Comparison of ENCODE assay signal across 1 cellular context in the genomic region with DNA sequence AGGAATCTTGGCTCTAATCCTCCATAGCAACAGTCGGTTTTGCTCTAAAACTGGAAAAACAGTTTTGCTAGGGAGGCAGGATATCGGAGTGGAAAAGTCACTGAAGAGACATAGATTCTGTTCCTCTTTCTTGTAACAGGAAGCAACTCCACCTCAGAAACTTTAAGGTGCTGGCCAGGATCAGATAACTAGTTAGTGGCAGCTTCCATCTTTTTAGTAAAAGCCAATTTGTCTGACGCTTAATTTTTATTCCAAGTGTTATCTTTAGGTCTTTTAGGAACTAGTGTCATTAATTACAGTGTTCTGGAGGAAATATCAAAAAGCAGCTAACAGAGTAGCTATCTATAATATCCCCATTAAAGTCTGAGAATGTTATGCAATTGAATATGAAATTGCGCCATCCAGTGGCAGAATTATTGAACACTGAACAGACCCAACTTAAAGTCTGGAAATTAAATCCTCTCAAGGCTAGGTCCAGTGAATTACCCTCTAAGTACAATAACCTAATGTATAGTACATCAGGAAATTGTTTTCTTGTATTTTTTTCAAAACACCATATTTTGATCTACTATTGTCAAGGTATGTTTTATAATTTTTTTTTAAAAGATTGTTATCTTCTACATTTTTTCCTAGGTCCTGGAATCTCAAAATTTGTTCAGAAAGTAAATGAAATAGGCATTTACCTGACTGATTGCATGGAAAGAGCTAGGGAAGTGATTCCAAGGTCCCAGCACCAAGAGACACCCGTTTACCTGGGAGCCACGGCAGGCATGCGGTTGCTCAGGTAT.
TF ChIP-seq lines count a peak whose summit lies in the region.

No MANE protein-coding gene starts in this region.

TF ChIP-seq in HepG2, 621 proteins besides CTCF, POLR2A, EP300 and RAD21 (continued from another document):
- TF ChIP-seq, protein P1, sequence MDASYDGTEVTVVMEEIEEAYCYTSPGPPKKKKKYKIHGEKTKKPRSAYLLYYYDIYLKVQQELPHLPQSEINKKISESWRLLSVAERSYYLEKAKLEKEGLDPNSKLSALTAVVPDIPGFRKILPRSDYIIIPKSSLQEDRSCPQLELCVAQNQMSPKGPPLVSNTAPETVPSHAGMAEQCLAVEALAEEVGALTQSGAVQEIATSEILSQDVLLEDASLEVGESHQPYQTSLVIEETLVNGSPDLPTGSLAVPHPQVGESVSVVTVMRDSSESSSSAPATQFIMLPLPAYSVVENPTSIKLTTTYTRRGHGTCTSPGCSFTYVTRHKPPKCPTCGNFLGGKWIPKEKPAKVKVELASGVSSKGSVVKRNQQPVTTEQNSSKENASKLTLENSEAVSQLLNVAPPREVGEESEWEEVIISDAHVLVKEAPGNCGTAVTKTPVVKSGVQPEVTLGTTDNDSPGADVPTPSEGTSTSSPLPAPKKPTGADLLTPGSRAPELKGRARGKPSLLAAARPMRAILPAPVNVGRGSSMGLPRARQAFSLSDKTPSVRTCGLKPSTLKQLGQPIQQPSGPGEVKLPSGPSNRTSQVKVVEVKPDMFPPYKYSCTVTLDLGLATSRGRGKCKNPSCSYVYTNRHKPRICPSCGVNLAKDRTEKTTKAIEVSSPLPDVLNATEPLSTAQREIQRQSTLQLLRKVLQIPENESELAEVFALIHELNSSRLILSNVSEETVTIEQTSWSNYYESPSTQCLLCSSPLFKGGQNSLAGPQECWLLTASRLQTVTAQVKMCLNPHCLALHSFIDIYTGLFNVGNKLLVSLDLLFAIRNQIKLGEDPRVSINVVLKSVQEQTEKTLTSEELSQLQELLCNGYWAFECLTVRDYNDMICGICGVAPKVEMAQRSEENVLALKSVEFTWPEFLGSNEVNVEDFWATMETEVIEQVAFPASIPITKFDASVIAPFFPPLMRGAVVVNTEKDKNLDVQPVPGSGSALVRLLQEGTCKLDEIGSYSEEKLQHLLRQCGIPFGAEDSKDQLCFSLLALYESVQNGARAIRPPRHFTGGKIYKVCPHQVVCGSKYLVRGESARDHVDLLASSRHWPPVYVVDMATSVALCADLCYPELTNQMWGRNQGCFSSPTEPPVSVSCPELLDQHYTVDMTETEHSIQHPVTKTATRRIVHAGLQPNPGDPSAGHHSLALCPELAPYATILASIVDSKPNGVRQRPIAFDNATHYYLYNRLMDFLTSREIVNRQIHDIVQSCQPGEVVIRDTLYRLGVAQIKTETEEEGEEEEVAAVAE (CRISPR knock-in tag; IDR thresholded peaks at IDR 0.05; ENCODE audit: borderline replicate concordance) = 0 out of 2 replicates have a peak, but pooled peaks have one; percentile 31
- no peak for TF ChIP-seq MYC (CRISPR knock-in tag; IDR thresholded peaks at IDR 0.05; ENCODE audit: borderline replicate concordance)
- no peak for TF ChIP-seq KDM2A (CRISPR knock-in tag; IDR thresholded peaks at IDR 0.05; ENCODE audit: borderline replicate concordance, low read depth)
- TF ChIP-seq, protein P2, sequence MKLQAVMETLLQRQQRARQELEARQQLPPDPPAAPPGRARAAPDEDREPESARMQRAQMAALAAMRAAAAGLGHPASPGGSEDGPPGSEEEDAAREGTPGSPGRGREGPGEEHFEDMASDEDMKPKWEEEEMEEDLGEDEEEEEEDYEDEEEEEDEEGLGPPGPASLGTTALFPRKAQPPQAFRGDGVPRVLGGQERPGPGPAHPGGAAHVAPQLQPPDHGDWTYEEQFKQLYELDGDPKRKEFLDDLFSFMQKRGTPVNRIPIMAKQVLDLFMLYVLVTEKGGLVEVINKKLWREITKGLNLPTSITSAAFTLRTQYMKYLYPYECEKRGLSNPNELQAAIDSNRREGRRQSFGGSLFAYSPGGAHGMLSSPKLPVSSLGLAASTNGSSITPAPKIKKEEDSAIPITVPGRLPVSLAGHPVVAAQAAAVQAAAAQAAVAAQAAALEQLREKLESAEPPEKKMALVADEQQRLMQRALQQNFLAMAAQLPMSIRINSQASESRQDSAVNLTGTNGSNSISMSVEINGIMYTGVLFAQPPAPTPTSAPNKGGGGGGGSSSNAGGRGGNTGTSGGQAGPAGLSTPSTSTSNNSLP (IDR thresholded peaks at IDR 0.05; ENCODE audit: low read depth, low read length) = peak; percentile 59; the same call in 1 of the 2 replicates
- TF ChIP-seq KLF16 (CRISPR knock-in tag; IDR thresholded peaks at IDR 0.05) = 0 out of 4 replicates have a peak, but pooled peaks of 1 of the 2 experiments have one; percentile 28
- TF ChIP-seq, protein P3, sequence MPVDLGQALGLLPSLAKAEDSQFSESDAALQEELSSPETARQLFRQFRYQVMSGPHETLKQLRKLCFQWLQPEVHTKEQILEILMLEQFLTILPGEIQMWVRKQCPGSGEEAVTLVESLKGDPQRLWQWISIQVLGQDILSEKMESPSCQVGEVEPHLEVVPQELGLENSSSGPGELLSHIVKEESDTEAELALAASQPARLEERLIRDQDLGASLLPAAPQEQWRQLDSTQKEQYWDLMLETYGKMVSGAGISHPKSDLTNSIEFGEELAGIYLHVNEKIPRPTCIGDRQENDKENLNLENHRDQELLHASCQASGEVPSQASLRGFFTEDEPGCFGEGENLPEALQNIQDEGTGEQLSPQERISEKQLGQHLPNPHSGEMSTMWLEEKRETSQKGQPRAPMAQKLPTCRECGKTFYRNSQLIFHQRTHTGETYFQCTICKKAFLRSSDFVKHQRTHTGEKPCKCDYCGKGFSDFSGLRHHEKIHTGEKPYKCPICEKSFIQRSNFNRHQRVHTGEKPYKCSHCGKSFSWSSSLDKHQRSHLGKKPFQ (CRISPR knock-in tag; IDR thresholded peaks at IDR 0.05; ENCODE audit: insufficient replicate concordance) = no peak
- TF ChIP-seq, protein P4, sequence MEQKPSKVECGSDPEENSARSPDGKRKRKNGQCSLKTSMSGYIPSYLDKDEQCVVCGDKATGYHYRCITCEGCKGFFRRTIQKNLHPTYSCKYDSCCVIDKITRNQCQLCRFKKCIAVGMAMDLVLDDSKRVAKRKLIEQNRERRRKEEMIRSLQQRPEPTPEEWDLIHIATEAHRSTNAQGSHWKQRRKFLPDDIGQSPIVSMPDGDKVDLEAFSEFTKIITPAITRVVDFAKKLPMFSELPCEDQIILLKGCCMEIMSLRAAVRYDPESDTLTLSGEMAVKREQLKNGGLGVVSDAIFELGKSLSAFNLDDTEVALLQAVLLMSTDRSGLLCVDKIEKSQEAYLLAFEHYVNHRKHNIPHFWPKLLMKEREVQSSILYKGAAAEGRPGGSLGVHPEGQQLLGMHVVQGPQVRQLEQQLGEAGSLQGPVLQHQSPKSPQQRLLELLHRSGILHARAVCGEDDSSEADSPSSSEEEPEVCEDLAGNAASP (CRISPR knock-in tag; IDR thresholded peaks at IDR 0.05; ENCODE audit: borderline replicate concordance) = peak; percentile 40; the same call in 1 of the 2 replicates
- TF ChIP-seq MIXL1 (CRISPR knock-in tag; IDR thresholded peaks at IDR 0.05) = 0 out of 2 replicates have a peak, but pooled peaks have one; percentile 20
- TF ChIP-seq SRSF1 (optimal IDR thresholded peaks at IDR 0.05; ENCODE audit: low read depth, low read length) = no peak
- TF ChIP-seq, protein P5, sequence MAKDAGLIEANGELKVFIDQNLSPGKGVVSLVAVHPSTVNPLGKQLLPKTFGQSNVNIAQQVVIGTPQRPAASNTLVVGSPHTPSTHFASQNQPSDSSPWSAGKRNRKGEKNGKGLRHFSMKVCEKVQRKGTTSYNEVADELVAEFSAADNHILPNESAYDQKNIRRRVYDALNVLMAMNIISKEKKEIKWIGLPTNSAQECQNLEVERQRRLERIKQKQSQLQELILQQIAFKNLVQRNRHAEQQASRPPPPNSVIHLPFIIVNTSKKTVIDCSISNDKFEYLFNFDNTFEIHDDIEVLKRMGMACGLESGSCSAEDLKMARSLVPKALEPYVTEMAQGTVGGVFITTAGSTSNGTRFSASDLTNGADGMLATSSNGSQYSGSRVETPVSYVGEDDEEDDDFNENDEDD (CRISPR knock-in tag; IDR thresholded peaks at IDR 0.05; ENCODE audit: borderline replicate concordance) = no peak
- TF ChIP-seq STAG1 (CRISPR knock-in tag; IDR thresholded peaks at IDR 0.05) = peak; percentile 77
- no peak for TF ChIP-seq ZNF614 (CRISPR knock-in tag; IDR thresholded peaks at IDR 0.05; ENCODE audit: borderline replicate concordance)
- no peak for TF ChIP-seq SUZ12 (IDR thresholded peaks at IDR 0.05; ENCODE audit: low read depth, low read length)
- TF ChIP-seq, protein P6, sequence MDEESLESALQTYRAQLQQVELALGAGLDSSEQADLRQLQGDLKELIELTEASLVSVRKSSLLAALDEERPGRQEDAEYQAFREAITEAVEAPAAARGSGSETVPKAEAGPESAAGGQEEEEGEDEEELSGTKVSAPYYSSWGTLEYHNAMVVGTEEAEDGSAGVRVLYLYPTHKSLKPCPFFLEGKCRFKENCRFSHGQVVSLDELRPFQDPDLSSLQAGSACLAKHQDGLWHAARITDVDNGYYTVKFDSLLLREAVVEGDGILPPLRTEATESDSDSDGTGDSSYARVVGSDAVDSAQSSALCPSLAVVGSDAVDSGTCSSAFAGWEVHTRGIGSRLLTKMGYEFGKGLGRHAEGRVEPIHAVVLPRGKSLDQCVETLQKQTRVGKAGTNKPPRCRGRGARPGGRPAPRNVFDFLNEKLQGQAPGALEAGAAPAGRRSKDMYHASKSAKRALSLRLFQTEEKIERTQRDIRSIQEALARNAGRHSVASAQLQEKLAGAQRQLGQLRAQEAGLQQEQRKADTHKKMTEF (CRISPR knock-in tag; IDR thresholded peaks at IDR 0.05) = 0 out of 2 replicates have a peak, but pooled peaks have one; percentile 44
- no peak for TF ChIP-seq ZBTB21 (CRISPR knock-in tag; IDR thresholded peaks at IDR 0.05)
- TF ChIP-seq RXRB (CRISPR knock-in tag; IDR thresholded peaks at IDR 0.05; ENCODE audit: borderline replicate concordance) = 0 out of 2 replicates have a peak, but pooled peaks have one; percentile 15
- no peak for TF ChIP-seq ARID2 (CRISPR knock-in tag; IDR thresholded peaks at IDR 0.05; ENCODE audit: borderline replicate concordance)
- TF ChIP-seq ZBTB1 (CRISPR knock-in tag; IDR thresholded peaks at IDR 0.05; ENCODE audit: borderline replicate concordance) = no peak
- no peak for TF ChIP-seq NFIC (IDR thresholded peaks at IDR 0.05; ENCODE audit: low read length)
- TF ChIP-seq CAMTA2 (CRISPR knock-in tag; IDR thresholded peaks at IDR 0.05; ENCODE audit: borderline replicate concordance) = no peak
- no peak for TF ChIP-seq TARDBP (CRISPR knock-in tag; IDR thresholded peaks at IDR 0.05)
- 0 out of 2 replicates have a peak, but pooled peaks have one; percentile 14 for TF ChIP-seq NCOA2 (CRISPR knock-in tag; IDR thresholded peaks at IDR 0.05)
- TF ChIP-seq, protein P7, sequence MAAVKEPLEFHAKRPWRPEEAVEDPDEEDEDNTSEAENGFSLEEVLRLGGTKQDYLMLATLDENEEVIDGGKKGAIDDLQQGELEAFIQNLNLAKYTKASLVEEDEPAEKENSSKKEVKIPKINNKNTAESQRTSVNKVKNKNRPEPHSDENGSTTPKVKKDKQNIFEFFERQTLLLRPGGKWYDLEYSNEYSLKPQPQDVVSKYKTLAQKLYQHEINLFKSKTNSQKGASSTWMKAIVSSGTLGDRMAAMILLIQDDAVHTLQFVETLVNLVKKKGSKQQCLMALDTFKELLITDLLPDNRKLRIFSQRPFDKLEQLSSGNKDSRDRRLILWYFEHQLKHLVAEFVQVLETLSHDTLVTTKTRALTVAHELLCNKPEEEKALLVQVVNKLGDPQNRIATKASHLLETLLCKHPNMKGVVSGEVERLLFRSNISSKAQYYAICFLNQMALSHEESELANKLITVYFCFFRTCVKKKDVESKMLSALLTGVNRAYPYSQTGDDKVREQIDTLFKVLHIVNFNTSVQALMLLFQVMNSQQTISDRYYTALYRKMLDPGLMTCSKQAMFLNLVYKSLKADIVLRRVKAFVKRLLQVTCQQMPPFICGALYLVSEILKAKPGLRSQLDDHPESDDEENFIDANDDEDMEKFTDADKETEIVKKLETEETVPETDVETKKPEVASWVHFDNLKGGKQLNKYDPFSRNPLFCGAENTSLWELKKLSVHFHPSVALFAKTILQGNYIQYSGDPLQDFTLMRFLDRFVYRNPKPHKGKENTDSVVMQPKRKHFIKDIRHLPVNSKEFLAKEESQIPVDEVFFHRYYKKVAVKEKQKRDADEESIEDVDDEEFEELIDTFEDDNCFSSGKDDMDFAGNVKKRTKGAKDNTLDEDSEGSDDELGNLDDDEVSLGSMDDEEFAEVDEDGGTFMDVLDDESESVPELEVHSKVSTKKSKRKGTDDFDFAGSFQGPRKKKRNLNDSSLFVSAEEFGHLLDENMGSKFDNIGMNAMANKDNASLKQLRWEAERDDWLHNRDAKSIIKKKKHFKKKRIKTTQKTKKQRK (IDR thresholded peaks at IDR 0.05; ENCODE audit: low read length) = no peak
- no peak for TF ChIP-seq ZNF33A (CRISPR knock-in tag; IDR thresholded peaks at IDR 0.05; ENCODE audit: borderline replicate concordance)
- no peak for TF ChIP-seq MTA3 (CRISPR knock-in tag; IDR thresholded peaks at IDR 0.05)
- peak; percentile 86 for TF ChIP-seq CEBPB (IDR thresholded peaks at IDR 0.05; ENCODE audit: borderline replicate concordance, low read depth, low read length)
- TF ChIP-seq, protein P8, sequence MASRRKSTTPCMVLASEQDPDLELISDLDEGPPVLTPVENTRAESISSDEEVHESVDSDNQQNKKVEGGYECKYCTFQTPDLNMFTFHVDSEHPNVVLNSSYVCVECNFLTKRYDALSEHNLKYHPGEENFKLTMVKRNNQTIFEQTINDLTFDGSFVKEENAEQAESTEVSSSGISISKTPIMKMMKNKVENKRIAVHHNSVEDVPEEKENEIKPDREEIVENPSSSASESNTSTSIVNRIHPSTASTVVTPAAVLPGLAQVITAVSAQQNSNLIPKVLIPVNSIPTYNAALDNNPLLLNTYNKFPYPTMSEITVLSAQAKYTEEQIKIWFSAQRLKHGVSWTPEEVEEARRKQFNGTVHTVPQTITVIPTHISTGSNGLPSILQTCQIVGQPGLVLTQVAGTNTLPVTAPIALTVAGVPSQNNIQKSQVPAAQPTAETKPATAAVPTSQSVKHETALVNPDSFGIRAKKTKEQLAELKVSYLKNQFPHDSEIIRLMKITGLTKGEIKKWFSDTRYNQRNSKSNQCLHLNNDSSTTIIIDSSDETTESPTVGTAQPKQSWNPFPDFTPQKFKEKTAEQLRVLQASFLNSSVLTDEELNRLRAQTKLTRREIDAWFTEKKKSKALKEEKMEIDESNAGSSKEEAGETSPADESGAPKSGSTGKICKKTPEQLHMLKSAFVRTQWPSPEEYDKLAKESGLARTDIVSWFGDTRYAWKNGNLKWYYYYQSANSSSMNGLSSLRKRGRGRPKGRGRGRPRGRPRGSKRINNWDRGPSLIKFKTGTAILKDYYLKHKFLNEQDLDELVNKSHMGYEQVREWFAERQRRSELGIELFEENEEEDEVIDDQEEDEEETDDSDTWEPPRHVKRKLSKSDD (CRISPR knock-in tag; IDR thresholded peaks at IDR 0.05; ENCODE audit: low read depth) = no peak
- TF ChIP-seq GATAD2A (CRISPR knock-in tag; IDR thresholded peaks at IDR 0.05) = no peak
- TF ChIP-seq ZFP37 (CRISPR knock-in tag; IDR thresholded peaks at IDR 0.05; ENCODE audit: borderline replicate concordance) = no peak
- TF ChIP-seq CEBPG (CRISPR knock-in tag; IDR thresholded peaks at IDR 0.05) = peak; percentile 85
- TF ChIP-seq YEATS2 (CRISPR knock-in tag; IDR thresholded peaks at IDR 0.05; ENCODE audit: borderline replicate concordance) = peak; percentile 25; the same call in 1 of the 2 replicates
- no peak for TF ChIP-seq PAF1 (CRISPR knock-in tag; IDR thresholded peaks at IDR 0.05)
- TF ChIP-seq NFYC (CRISPR knock-in tag; IDR thresholded peaks at IDR 0.05) = no peak
- TF ChIP-seq ZNF546 (CRISPR knock-in tag; conservative IDR thresholded peaks at IDR 0.05) = no peak
